In genomic region chr3:52456169-52456799, GRCh38 we compare ENCODE assay signal across 2 cellular contexts.
TF ChIP-seq lines count a peak whose summit lies in the region.

No MANE protein-coding gene starts in this region.

TF ChIP-seq in Ishikawa, 13 proteins besides CTCF, POLR2A, EP300 and RAD21:
- TF ChIP-seq ZBTB7A (IDR thresholded peaks at IDR 0.05; ENCODE audit: low read depth) (peak; percentile 9; the same call in 1 of the 2 replicates), NFIC (IDR thresholded peaks at IDR 0.05) (no peak), YY1 (IDR thresholded peaks at IDR 0.05; ENCODE audit: low read depth) (no peak)
TF ChIP-seq in Ishikawa: peak in this region for 1.

TF ChIP-seq in GM12878, 131 proteins besides CTCF, POLR2A, EP300 and RAD21:
- TF ChIP-seq DPF2 (IDR thresholded peaks at IDR 0.05) (0 out of 2 replicates have a peak, but pooled peaks have one; percentile 19), ZSCAN29 (IDR thresholded peaks at IDR 0.05) (no peak), MLLT1 (IDR thresholded peaks at IDR 0.05) (peak; percentile 94), KAT2A (conservative IDR thresholded peaks at IDR 0.05; ENCODE audit: control insufficient read depth, low read depth, low read length) (no peak), REST (IDR thresholded peaks at IDR 0.05; ENCODE audit: low read depth, low read length) (no peak), RCOR1 (conservative IDR thresholded peaks at IDR 0.05; ENCODE audit: low read depth, low read length) (no peak), SMC3 (IDR thresholded peaks at IDR 0.05; ENCODE audit: borderline replicate concordance, low read length) (no peak), ZBED1 (IDR thresholded peaks at IDR 0.05; ENCODE audit: borderline replicate concordance) (no peak), ZBTB11 (CRISPR knock-in tag; IDR thresholded peaks at IDR 0.05) (no peak), SIX5 (IDR thresholded peaks at IDR 0.05; ENCODE audit: low read depth, low read length, severe bottlenecking) (no peak)
